27 cellular contexts compared by ENCODE assay signal in the genomic region with DNA sequence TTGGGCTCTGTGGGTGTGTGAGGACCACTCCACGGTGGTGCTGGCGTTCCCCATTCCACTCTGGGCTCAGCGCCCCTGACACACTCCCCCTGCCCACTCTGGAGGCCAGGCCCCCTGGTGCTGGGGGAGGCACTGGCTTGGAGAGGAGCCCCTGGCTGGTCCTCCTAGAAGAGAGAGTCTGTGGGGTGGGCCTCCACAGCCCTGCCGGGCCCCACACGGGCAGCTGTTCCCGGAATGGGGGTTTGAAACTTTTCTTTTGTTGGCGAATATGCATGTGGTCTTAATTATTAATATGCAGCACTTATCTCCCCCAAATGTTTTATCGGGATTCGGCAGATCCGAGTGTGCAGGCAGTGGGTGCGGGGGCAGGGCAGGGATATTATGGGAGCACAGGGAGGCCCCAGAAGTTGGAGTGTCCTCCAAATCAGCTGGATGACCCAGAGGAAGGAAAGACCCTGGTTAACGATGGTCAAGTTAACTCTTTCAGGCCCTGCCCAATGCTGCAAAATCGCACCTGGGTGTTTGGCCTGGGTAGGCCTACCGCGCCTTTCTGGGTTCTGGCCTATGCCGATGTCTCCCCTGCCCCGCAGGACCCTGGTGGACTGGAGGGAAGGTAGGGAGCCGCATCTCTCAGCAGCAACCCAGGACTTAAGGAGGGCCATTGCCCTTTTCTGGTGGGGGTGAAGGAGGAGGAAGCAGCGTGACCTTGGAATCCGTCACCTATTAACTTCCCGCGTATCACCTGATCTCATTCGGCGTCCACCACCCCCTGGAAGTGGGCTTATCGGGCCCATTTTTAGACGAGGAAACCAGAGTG. TPM values are rescaled to one million over a fixed set of nuclear protein-coding genes. Genes with fewer than 3 reads are reported as not detected.
DNase-seq lines count a peak whose midpoint lies in the region; ATAC-seq and TF ChIP-seq lines count a peak whose summit lies in the region.
"Had no signal": no experiment of that assay in that cellular context is flagged by ENCODE, and none has a peak within 500 bp of the region (broad histone marks: within the 10 kb centered on the region; RNA-seq: fewer than 3 reads in every experiment).

No MANE protein-coding gene starts in this region.

- H3K4me3 ChIP-seq in NT2/D1 (ENCODE audit: insufficient read length, low read depth): no peak overlapping the region
- no peak overlapping the region for H3K4me3 ChIP-seq in hepatocyte
- peak overlapping the region; percentile 61 for H3K4me3 ChIP-seq in neuron (ENCODE audit: low read length)
- H3K4me3 ChIP-seq: transverse colon had no signal

- peaks cover 27% of the 10 kb centered on the region for H3K27me3 ChIP-seq in NT2/D1 (ENCODE audit: insufficient read depth, insufficient read length)
- no peaks in the 10 kb centered on the region for H3K27me3 ChIP-seq in hepatocyte
- H3K27me3 ChIP-seq in neuron (ENCODE audit: insufficient read depth, low read length): no peaks in the 10 kb centered on the region

- H3K27ac ChIP-seq in C4-2B (peak overlapping the region; percentile 28; the same call in 1 of the 2 replicates), hepatocyte (peak overlapping the region; percentile 92)
- H3K27ac ChIP-seq: epithelial cell of prostate, transverse colon, VCaP had no signal

- no peaks in the 10 kb centered on the region for H3K36me3 ChIP-seq in NT2/D1 (ENCODE audit: insufficient read depth, insufficient read length, low read length)
- no peaks in the 10 kb centered on the region for H3K36me3 ChIP-seq in hepatocyte (replicated peaks; ENCODE audit: insufficient read depth, low read depth)
- peaks cover 10% of the 10 kb centered on the region for H3K36me3 ChIP-seq in neuron (ENCODE audit: insufficient read depth, low read length)
- H3K36me3 ChIP-seq: transverse colon had no signal

- H3K4me1 ChIP-seq in NT2/D1 (ENCODE audit: insufficient read depth, insufficient read length) (peaks cover 44% of the 10 kb centered on the region), hepatocyte (ENCODE audit: insufficient read depth) (peaks cover 67% of the 10 kb centered on the region), neuron (ENCODE audit: insufficient read depth, low read length) (peaks cover 64% of the 10 kb centered on the region)

- 49% methylated on average over 26 of the region's 26 CpGs for WGBS in hepatocyte (ENCODE audit: low lambda C conversion rate, missing lambda C conversion rate)

- peak overlapping the region; percentile 75 for H3K4me2 ChIP-seq in hepatocyte

- ATAC-seq in GM18858 (IDR thresholded peaks at IDR 0.05; ENCODE audit: unreplicated experiment): no peak

- peak overlapping the region; percentile 64 for H3K9ac ChIP-seq in NT2/D1 (ENCODE audit: insufficient read length, low read depth)

- TF ChIP-seq CTCF in C4-2B (conservative IDR thresholded peaks at IDR 0.05): no peak
- TF ChIP-seq CTCF in hepatocyte (IDR thresholded peaks at IDR 0.05; ENCODE audit: poor library complexity): no peak

- H3K79me2 ChIP-seq in hepatocyte: no peaks in the 10 kb centered on the region

- no peaks in the 10 kb centered on the region for H3K9me3 ChIP-seq in NT2/D1 (ENCODE audit: insufficient read depth, low read length)
- H3K9me3 ChIP-seq in hepatocyte (ENCODE audit: low read depth): no peaks in the 10 kb centered on the region
- H3K9me3 ChIP-seq in neuron (ENCODE audit: low read length): no peaks in the 10 kb centered on the region
- H3K9me3 ChIP-seq: transverse colon had no signal

- no peaks in the 10 kb centered on the region for H4K20me1 ChIP-seq in hepatocyte (ENCODE audit: insufficient read depth, poor library complexity, severe bottlenecking)

- no peak overlapping the region for H2AFZ ChIP-seq in hepatocyte
- H2AFZ ChIP-seq in neuron (ENCODE audit: low read depth, low read length): no peak overlapping the region

- DNase-seq in NT2/D1 (ENCODE audit: low read depth, low spot score) (no peak), hepatocyte (ENCODE audit: low spot score) (peak; percentile 12), AG08395 (ENCODE audit: low spot score) (no peak), NCI-H2227 treated with DMSO at 0.1 percent for 48 hours (lab: John Stamatoyannopoulos, UW) (no peak)
- DNase-seq in activated naive CD4-positive, alpha-beta T cell treated with anti-CD3 and anti-CD28 coated beads, Interleukin-2, amount 50 U/mL, for 16 hours: no peak
- DNase-seq: activated CD4-positive, alpha-beta T cell treated with anti-CD3 and anti-CD28 coated beads for 48 hours; activated naive CD4-positive, alpha-beta T cell; activated T-cell treated with anti-CD3 and anti-CD28 coated beads, Interleukin-2, amount 50 U/mL, for 48 hours; C1 segment of cervical spinal cord; Calu3; KG1; kidney glomerular epithelial cell; mammary epithelial cell; MM.1S; NCI-H2081; NCI-H345; NCI-H82; RPMI8226; T-helper 2 cell; transverse colon had no signal

- H3K9me2 ChIP-seq in hepatocyte (replicated peaks; ENCODE audit: insufficient read depth): no peaks in the 10 kb centered on the region

RNA-seq across cellular contexts. Expression of a gene that starts 36.0 kb away (rescaled TPM):
- total RNA-seq in hepatocyte: 0.27 TPM in 1 of 2 replicates, not detected in the other
- polyA plus RNA-seq in hepatocyte: 0.21 and 0.30 TPM in 2 replicates
- total RNA-seq: Calu3, glomerular endothelial cell, mammary epithelial cell, osteocyte, transverse colon had no signal
- polyA plus RNA-seq: mammary epithelial cell had no signal

RNA-seq across cellular contexts. Expression of a gene that starts 53.4 kb away (rescaled TPM):
- 12.0 and 14.6 TPM in 2 replicates for total RNA-seq in hepatocyte
- polyA plus RNA-seq in hepatocyte: 12.4 and 18.0 TPM in 2 replicates
